ENCODE assay signal across 19 cellular contexts in genomic region chr11:58498464-58498863, GRCh38. TPM values are rescaled to one million over a fixed set of nuclear protein-coding genes. Genes with fewer than 3 reads are reported as not detected.
DNase-seq lines count a peak whose midpoint lies in the region; ATAC-seq, FAIRE-seq and TF ChIP-seq lines count a peak whose summit lies in the region.
"Had no signal": no experiment of that assay in that cellular context is flagged by ENCODE, and none has a peak within 500 bp of the region (broad histone marks: within the 10 kb centered on the region; RNA-seq: fewer than 3 reads in every experiment).

No MANE protein-coding gene starts in this region.

- H3K36me3 ChIP-seq in astrocyte (ENCODE audit: insufficient read depth, low read length), result no peaks in the 10 kb centered on the region

- no peaks in the 10 kb centered on the region for H3K9me3 Mint-ChIP-seq in activated T-cell treated with anti-CD3 and anti-CD28 coated beads, Interleukin-2, amount 50 U/mL, for 4 hours
- H3K9me3 Mint-ChIP-seq in astrocyte (ENCODE audit: unreplicated experiment), result no peaks in the 10 kb centered on the region

- peak; percentile 51 to 52 for ATAC-seq in activated T-cell treated with anti-CD3 and anti-CD28 coated beads, Interleukin-2, amount 50 U/mL, for 4 hours
- ATAC-seq in stimulated activated naive CD8-positive, alpha-beta T cell treated with anti-CD3 and anti-CD28 coated beads, Interleukin-15, Interleukin-2, amounts not matched to agents 100 U/mL and 50 U/mL, for 24 hours, result no peak
- ATAC-seq in HG02852 (IDR thresholded peaks at IDR 0.05; ENCODE audit: unreplicated experiment) (no peak), GM21786 (IDR thresholded peaks at IDR 0.05; ENCODE audit: unreplicated experiment) (no peak), HG03432 (IDR thresholded peaks at IDR 0.05; ENCODE audit: unreplicated experiment) (no peak)
- ATAC-seq: HCT116, K562 had no signal

- no peaks in the 10 kb centered on the region for H4K20me1 ChIP-seq in astrocyte (ENCODE audit: insufficient read depth, low read length)

- H3K79me2 ChIP-seq in astrocyte (ENCODE audit: insufficient read depth, low read length), result no peaks in the 10 kb centered on the region

- no peak overlapping the region for H3K4me2 ChIP-seq in astrocyte (ENCODE audit: low read length)

- H3K4me3 Mint-ChIP-seq in activated T-cell treated with anti-CD3 and anti-CD28 coated beads, Interleukin-2, amount 50 U/mL, for 4 hours, result no peak overlapping the region
- H3K4me3 Mint-ChIP-seq in astrocyte (ENCODE audit: unreplicated experiment), result no peak overlapping the region

- no peak overlapping the region for H3K27ac Mint-ChIP-seq in astrocyte (ENCODE audit: unreplicated experiment)

- H3K27me3 ChIP-seq in astrocyte (ENCODE audit: insufficient read depth, low read length), result no peaks in the 10 kb centered on the region

- no peak for FAIRE-seq in astrocyte (lab: Jason Lieb, UNC)
- FAIRE-seq: endothelial cell of umbilical vein, K562 had no signal

- no peak overlapping the region for H3K27ac ChIP-seq in astrocyte (ENCODE audit: low read depth, low read length)
- H3K27ac ChIP-seq: RWPE1 had no signal

- no peaks in the 10 kb centered on the region for H3K4me1 ChIP-seq in astrocyte (ENCODE audit: insufficient read depth, low read length)

- no peaks in the 10 kb centered on the region for H3K9me3 ChIP-seq in astrocyte (ENCODE audit: insufficient read depth, low read depth, low read length)

- peak overlapping the region; percentile 18 for H2AFZ ChIP-seq in astrocyte (ENCODE audit: low read depth, low read length)

- no peak for TF ChIP-seq CTCF in astrocyte (IDR thresholded peaks at IDR 0.05; ENCODE audit: insufficient read depth, low read depth, low read length)

- no peaks in the 10 kb centered on the region for H3K36me3 Mint-ChIP-seq in activated T-cell treated with anti-CD3 and anti-CD28 coated beads, Interleukin-2, amount 50 U/mL, for 4 hours (ENCODE audit: insufficient read depth)
- no peaks in the 10 kb centered on the region for H3K36me3 Mint-ChIP-seq in astrocyte (ENCODE audit: low read depth, unreplicated experiment)

- DNase-seq in activated T-cell treated with anti-CD3 and anti-CD28 coated beads, Interleukin-2, amount 50 U/mL, for 4 hours, result no peak
- DNase-seq in activated T-cell treated with anti-CD3 and anti-CD28 coated beads for 4 hours (no peak), MV-4-11 (lab: John Stamatoyannopoulos, UW) (peak; percentile 85), astrocyte (ENCODE audit: low read depth) (no peak)
- peak; percentile 17 for DNase-seq in stimulated activated naive CD8-positive, alpha-beta T cell treated with anti-CD3 and anti-CD28 coated beads, Interleukin-15, Interleukin-2, amounts not matched to agents 100 U/mL and 50 U/mL, for 24 hours
- DNase-seq: activated CD4-positive, alpha-beta T cell treated with anti-CD3 and anti-CD28 coated beads, Interleukin-2, amount 50 U/mL, for 48 hours; midbrain; NCI-H187; NCI-H510A treated with DMSO at 0.1 percent for 48 hours had no signal

- no peaks in the 10 kb centered on the region for H3K27me3 Mint-ChIP-seq in activated T-cell treated with anti-CD3 and anti-CD28 coated beads, Interleukin-2, amount 50 U/mL, for 4 hours (ENCODE audit: low read depth)
- no peaks in the 10 kb centered on the region for H3K27me3 Mint-ChIP-seq in astrocyte (ENCODE audit: low read depth, unreplicated experiment)

- peaks cover 24% of the 10 kb centered on the region for H3K4me1 Mint-ChIP-seq in activated T-cell treated with anti-CD3 and anti-CD28 coated beads, Interleukin-2, amount 50 U/mL, for 4 hours (ENCODE audit: low read depth)
- H3K4me1 Mint-ChIP-seq in astrocyte (ENCODE audit: low read depth, unreplicated experiment), result peaks cover 10% of the 10 kb centered on the region

- no peak overlapping the region for H3K9ac ChIP-seq in astrocyte (ENCODE audit: low read length)

- H3K4me3 ChIP-seq in astrocyte (ENCODE audit: insufficient read depth, low read depth, low read length), result no peak overlapping the region
- H3K4me3 ChIP-seq: K562 had no signal

RNA-seq across cellular contexts. Expression of gene OR5B21, which starts 9.4 kb away (rescaled TPM):
- not detected for total RNA-seq in activated T-cell treated with anti-CD3 and anti-CD28 coated beads, Interleukin-2, amount 50 U/mL, for 4 hours
- not detected in 2 replicates for total RNA-seq in astrocyte
- total RNA-seq: cerebellum, endothelial cell of umbilical vein, glomerular endothelial cell, K562, osteoblast had no signal

RNA-seq across cellular contexts. Expression of gene OR5B12, which starts 56.4 kb away (rescaled TPM):
- total RNA-seq in activated T-cell treated with anti-CD3 and anti-CD28 coated beads, Interleukin-2, amount 50 U/mL, for 4 hours, result not detected
- total RNA-seq in astrocyte, result not detected in 2 replicates
- total RNA-seq: cerebellum, endothelial cell of umbilical vein, glomerular endothelial cell, K562, osteoblast had no signal

Comparison
In these comparisons a context has a peak if more than half of its experiments do, and no peak if none do; other contexts are left out.
1. ATAC-seq: peak in activated T-cell treated with anti-CD3 and anti-CD28 coated beads, Interleukin-2, amount 50 U/mL, for 4 hours (2 of 2); none in stimulated activated naive CD8-positive, alpha-beta T cell treated with anti-CD3 and anti-CD28 coated beads, Interleukin-15, Interleukin-2, amounts not matched to agents 100 U/mL and 50 U/mL, for 24 hours (single experiment), HG02852 (single experiment), GM21786 (single experiment) and HG03432 (single experiment).
2. DNase-seq: peak in MV-4-11 (single experiment) and stimulated activated naive CD8-positive, alpha-beta T cell treated with anti-CD3 and anti-CD28 coated beads, Interleukin-15, Interleukin-2, amounts not matched to agents 100 U/mL and 50 U/mL, for 24 hours (single experiment); none in activated T-cell treated with anti-CD3 and anti-CD28 coated beads, Interleukin-2, amount 50 U/mL, for 4 hours (single experiment), activated T-cell treated with anti-CD3 and anti-CD28 coated beads for 4 hours (single experiment) and astrocyte (single experiment).